Comparison of ENCODE assay signal across 1 cellular context in the genomic region with DNA sequence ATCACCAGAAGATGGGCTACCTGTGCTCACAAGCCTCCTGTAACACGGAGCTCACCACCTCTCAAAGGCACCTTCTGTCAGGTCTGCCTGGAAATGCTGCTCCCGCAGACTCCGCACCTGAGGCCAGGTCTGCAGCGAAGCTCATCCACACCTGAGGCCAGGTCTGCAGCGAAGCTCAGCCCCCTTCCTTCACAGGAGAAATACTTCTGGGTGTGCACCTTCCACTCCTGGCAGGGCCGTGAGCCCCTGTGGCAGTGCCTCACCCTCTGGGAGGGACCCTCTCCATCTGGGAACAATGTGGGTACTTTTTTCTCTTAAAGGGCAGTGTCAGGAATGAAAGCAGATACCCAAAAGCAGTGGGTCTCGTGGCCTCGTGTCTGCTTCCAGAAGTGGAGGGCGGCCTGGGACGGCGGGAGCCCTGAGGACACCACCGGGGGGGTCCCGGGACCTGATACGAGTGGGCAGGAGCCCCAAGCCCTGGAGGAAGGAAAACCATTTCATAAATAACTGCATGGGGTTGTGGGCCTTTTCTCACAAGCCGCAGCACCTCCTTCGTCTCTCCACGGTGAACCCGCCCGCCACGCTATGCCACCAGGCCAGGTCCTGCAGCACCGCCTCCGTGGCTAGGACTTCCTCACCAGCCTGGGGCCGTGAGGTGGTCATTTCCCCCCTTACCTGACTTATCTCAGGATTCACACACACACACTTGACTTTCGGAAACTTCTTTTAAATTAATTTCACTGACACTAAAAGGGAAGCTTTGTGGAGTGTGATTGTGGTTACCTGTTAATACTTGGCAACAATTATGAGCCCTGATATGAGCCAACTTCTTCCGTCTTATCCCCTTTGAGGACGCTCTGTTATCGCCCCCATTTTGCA.
A peak's percentile ranks its signal among the peaks of the same experiment; 100 is the strongest.
TF ChIP-seq lines count a peak whose summit lies in the region.

No MANE protein-coding gene starts in this region.

TF ChIP-seq in HepG2, 621 proteins besides CTCF, POLR2A, EP300 and RAD21 (continues in another document):
- TF ChIP-seq PAXIP1 (CRISPR knock-in tag; conservative IDR thresholded peaks at IDR 0.05) (no peak), AGO2 (optimal IDR thresholded peaks at IDR 0.05; ENCODE audit: low read depth, low read length) (no peak), YY1 (IDR thresholded peaks at IDR 0.05; ENCODE audit: insufficient read depth, insufficient replicate concordance, low read depth, low read length) (no peak), ZNF746 (CRISPR knock-in tag; IDR thresholded peaks at IDR 0.05) (no peak), ZBTB7A (CRISPR knock-in tag; IDR thresholded peaks at IDR 0.05) (no peak), MTERF4 (CRISPR knock-in tag; IDR thresholded peaks at IDR 0.05) (no peak), ZNF737 (CRISPR knock-in tag; IDR thresholded peaks at IDR 0.05; ENCODE audit: borderline replicate concordance) (peak; percentile 49; the same call in 1 of the 2 replicates), TAF15 (IDR thresholded peaks at IDR 0.05; ENCODE audit: low read depth, low read length, poor library complexity, severe bottlenecking) (no peak), CCAR2 (optimal IDR thresholded peaks at IDR 0.05; ENCODE audit: low read depth, low read length) (no peak), DNMT3B (CRISPR knock-in tag; conservative IDR thresholded peaks at IDR 0.05) (no peak), MYPOP (CRISPR knock-in tag; IDR thresholded peaks at IDR 0.05) (no peak), HOXA7 (CRISPR knock-in tag; IDR thresholded peaks at IDR 0.05) (no peak), ZMAT5 (CRISPR knock-in tag; IDR thresholded peaks at IDR 0.05; ENCODE audit: borderline replicate concordance, low read depth) (no peak), ZNF331 (CRISPR knock-in tag; IDR thresholded peaks at IDR 0.05) (no peak), TP53 (CRISPR knock-in tag; conservative IDR thresholded peaks at IDR 0.05) (no peak), RFX1 (IDR thresholded peaks at IDR 0.05) (no peak), CC2D1A (CRISPR knock-in tag; IDR thresholded peaks at IDR 0.05) (no peak), BRCA1 (CRISPR knock-in tag; IDR thresholded peaks at IDR 0.05) (no peak), ELF3 (CRISPR knock-in tag; IDR thresholded peaks at IDR 0.05) (no peak), ZNF629 (CRISPR knock-in tag; conservative IDR thresholded peaks at IDR 0.05) (0 out of 2 replicates have a peak, but pooled peaks have one; percentile 13), RBAK (CRISPR knock-in tag; IDR thresholded peaks at IDR 0.05) (no peak), ZNF841 (CRISPR knock-in tag; IDR thresholded peaks at IDR 0.05; ENCODE audit: borderline replicate concordance) (no peak), ZMYM3 (CRISPR knock-in tag; IDR thresholded peaks at IDR 0.05) (no peak), CEBPZ (IDR thresholded peaks at IDR 0.05; ENCODE audit: low read length) (no peak), SNAI1 (CRISPR knock-in tag; IDR thresholded peaks at IDR 0.05; ENCODE audit: borderline replicate concordance) (peak; percentile 90), KLF15 (CRISPR knock-in tag; IDR thresholded peaks at IDR 0.05; ENCODE audit: borderline replicate concordance) (no peak), HES4 (CRISPR knock-in tag; IDR thresholded peaks at IDR 0.05; ENCODE audit: borderline replicate concordance) (no peak), ZBTB42 (CRISPR knock-in tag; IDR thresholded peaks at IDR 0.05) (no peak), ZNF724P (CRISPR knock-in tag; IDR thresholded peaks at IDR 0.05; ENCODE audit: borderline replicate concordance) (peak; percentile 41; the same call in 1 of the 2 replicates), ZNF670 (CRISPR knock-in tag; IDR thresholded peaks at IDR 0.05; ENCODE audit: borderline replicate concordance) (no peak), TSC22D2 (CRISPR knock-in tag; IDR thresholded peaks at IDR 0.05; ENCODE audit: borderline replicate concordance) (no peak), TRIM24 (CRISPR knock-in tag; IDR thresholded peaks at IDR 0.05) (no peak), YEATS2 (CRISPR knock-in tag; IDR thresholded peaks at IDR 0.05; ENCODE audit: borderline replicate concordance) (no peak), NR2F2 (IDR thresholded peaks at IDR 0.05; ENCODE audit: borderline replicate concordance, low read depth) (no peak), EED (CRISPR knock-in tag; IDR thresholded peaks at IDR 0.05) (no peak), NKX3-1 (CRISPR knock-in tag; IDR thresholded peaks at IDR 0.05) (no peak)
- TF ChIP-seq, protein P1, sequence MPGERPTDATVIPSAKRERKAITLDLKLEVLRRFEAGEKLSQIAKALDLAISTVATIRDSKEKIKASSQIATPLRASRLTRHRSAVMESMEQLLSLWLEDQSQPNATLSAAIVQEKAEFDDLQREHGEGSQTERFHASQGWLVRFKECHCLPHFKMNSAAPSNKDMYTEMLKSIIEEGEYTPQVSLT (CRISPR knock-in tag; IDR thresholded peaks at IDR 0.05; ENCODE audit: borderline replicate concordance, low read depth) = no peak
- TF ChIP-seq, protein P2, sequence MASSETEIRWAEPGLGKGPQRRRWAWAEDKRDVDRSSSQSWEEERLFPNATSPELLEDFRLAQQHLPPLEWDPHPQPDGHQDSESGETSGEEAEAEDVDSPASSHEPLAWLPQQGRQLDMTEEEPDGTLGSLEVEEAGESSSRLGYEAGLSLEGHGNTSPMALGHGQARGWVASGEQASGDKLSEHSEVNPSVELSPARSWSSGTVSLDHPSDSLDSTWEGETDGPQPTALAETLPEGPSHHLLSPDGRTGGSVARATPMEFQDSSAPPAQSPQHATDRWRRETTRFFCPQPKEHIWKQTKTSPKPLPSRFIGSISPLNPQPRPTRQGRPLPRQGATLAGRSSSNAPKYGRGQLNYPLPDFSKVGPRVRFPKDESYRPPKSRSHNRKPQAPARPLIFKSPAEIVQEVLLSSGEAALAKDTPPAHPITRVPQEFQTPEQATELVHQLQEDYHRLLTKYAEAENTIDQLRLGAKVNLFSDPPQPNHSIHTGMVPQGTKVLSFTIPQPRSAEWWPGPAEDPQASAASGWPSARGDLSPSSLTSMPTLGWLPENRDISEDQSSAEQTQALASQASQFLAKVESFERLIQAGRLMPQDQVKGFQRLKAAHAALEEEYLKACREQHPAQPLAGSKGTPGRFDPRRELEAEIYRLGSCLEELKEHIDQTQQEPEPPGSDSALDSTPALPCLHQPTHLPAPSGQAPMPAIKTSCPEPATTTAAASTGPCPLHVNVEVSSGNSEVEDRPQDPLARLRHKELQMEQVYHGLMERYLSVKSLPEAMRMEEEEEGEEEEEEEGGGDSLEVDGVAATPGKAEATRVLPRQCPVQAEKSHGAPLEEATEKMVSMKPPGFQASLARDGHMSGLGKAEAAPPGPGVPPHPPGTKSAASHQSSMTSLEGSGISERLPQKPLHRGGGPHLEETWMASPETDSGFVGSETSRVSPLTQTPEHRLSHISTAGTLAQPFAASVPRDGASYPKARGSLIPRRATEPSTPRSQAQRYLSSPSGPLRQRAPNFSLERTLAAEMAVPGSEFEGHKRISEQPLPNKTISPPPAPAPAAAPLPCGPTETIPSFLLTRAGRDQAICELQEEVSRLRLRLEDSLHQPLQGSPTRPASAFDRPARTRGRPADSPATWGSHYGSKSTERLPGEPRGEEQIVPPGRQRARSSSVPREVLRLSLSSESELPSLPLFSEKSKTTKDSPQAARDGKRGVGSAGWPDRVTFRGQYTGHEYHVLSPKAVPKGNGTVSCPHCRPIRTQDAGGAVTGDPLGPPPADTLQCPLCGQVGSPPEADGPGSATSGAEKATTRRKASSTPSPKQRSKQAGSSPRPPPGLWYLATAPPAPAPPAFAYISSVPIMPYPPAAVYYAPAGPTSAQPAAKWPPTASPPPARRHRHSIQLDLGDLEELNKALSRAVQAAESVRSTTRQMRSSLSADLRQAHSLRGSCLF (CRISPR knock-in tag; IDR thresholded peaks at IDR 0.05; ENCODE audit: borderline replicate concordance) = no peak
- TF ChIP-seq, protein P3, sequence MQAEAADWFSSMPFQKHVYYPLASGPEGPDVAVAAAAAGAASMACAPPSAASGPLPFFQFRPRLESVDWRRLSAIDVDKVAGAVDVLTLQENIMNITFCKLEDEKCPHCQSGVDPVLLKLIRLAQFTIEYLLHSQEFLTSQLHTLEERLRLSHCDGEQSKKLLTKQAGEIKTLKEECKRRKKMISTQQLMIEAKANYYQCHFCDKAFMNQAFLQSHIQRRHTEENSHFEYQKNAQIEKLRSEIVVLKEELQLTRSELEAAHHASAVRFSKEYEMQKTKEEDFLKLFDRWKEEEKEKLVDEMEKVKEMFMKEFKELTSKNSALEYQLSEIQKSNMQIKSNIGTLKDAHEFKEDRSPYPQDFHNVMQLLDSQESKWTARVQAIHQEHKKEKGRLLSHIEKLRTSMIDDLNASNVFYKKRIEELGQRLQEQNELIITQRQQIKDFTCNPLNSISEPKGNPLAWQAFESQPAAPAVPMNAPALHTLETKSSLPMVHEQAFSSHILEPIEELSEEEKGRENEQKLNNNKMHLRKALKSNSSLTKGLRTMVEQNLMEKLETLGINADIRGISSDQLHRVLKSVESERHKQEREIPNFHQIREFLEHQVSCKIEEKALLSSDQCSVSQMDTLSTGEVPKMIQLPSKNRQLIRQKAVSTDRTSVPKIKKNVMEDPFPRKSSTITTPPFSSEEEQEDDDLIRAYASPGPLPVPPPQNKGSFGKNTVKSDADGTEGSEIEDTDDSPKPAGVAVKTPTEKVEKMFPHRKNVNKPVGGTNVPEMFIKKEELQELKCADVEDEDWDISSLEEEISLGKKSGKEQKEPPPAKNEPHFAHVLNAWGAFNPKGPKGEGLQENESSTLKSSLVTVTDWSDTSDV (CRISPR knock-in tag; IDR thresholded peaks at IDR 0.05) = no peak
- TF ChIP-seq, protein P4, sequence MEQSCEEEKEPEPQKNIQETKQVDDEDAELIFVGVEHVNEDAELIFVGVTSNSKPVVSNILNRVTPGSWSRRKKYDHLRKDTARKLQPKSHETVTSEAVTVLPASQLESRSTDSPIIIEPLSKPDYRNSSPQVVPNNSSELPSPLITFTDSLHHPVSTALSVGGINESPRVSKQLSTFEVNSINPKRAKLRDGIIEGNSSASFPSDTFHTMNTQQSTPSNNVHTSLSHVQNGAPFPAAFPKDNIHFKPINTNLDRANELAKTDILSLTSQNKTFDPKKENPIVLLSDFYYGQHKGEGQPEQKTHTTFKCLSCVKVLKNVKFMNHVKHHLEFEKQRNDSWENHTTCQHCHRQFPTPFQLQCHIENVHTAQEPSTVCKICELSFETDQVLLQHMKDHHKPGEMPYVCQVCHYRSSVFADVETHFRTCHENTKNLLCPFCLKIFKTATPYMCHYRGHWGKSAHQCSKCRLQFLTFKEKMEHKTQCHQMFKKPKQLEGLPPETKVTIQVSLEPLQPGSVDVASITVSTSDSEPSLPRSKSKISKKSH (CRISPR knock-in tag; IDR thresholded peaks at IDR 0.05; ENCODE audit: borderline replicate concordance) = no peak
